3 cellular contexts compared by ENCODE assay signal in genomic region chr7:79874797-79875196, GRCh38.
TF ChIP-seq lines count a peak whose summit lies in the region.

No MANE protein-coding gene starts in this region.

TF ChIP-seq in A549, 52 proteins besides CTCF, POLR2A, EP300 and RAD21:
- TF ChIP-seq ZFP36 (IDR thresholded peaks at IDR 0.05; ENCODE audit: borderline replicate concordance, partially characterized antibody) (no peak), NPAS2 (CRISPR knock-in tag; IDR thresholded peaks at IDR 0.05; ENCODE audit: borderline replicate concordance) (no peak), ATOH8 (CRISPR knock-in tag; IDR thresholded peaks at IDR 0.05; ENCODE audit: low read depth) (no peak), MAFK (IDR thresholded peaks at IDR 0.05; ENCODE audit: partially characterized antibody) (peak; percentile 89)

TF ChIP-seq in IMR-90, 13 proteins besides CTCF, POLR2A, EP300 and RAD21:
- no peak for TF ChIP-seq NFE2L2 (IDR thresholded peaks at IDR 0.05; ENCODE audit: low read depth, low read length)
- no peak for TF ChIP-seq CEBPB (IDR thresholded peaks at IDR 0.05; ENCODE audit: low read depth, low read length)
- peak; percentile 95 for TF ChIP-seq MAFK (IDR thresholded peaks at IDR 0.05; ENCODE audit: low read depth, low read length)
- TF ChIP-seq MXI1 (IDR thresholded peaks at IDR 0.05; ENCODE audit: borderline replicate concordance, low read depth, low read length), result no peak
- no peak for TF ChIP-seq RFX5 (IDR thresholded peaks at IDR 0.05; ENCODE audit: low read depth, low read length)
- TF ChIP-seq FOS (IDR thresholded peaks at IDR 0.05; ENCODE audit: low read depth, low read length), result no peak
- no peak for TF ChIP-seq RCOR1 (IDR thresholded peaks at IDR 0.05; ENCODE audit: insufficient replicate concordance, low read length)
- TF ChIP-seq, protein P1, sequence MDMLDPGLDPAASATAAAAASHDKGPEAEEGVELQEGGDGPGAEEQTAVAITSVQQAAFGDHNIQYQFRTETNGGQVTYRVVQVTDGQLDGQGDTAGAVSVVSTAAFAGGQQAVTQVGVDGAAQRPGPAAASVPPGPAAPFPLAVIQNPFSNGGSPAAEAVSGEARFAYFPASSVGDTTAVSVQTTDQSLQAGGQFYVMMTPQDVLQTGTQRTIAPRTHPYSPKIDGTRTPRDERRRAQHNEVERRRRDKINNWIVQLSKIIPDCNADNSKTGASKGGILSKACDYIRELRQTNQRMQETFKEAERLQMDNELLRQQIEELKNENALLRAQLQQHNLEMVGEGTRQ (IDR thresholded peaks at IDR 0.05; ENCODE audit: low read depth, low read length), result no peak

TF ChIP-seq in H1, 55 proteins besides CTCF, POLR2A, EP300 and RAD21:
- TF ChIP-seq SIN3A (conservative IDR thresholded peaks at IDR 0.05 in 1 of 2, IDR thresholded peaks at IDR 0.05 in 1 of 2; ENCODE audit: low read depth in 1 of 2, low read length in 2 of 2) (no peak), SP2 (IDR thresholded peaks at IDR 0.05; ENCODE audit: low read length) (no peak), CREB1 (IDR thresholded peaks at IDR 0.05) (no peak), E2F6 (IDR thresholded peaks at IDR 0.05) (no peak), MAFK (IDR thresholded peaks at IDR 0.05; ENCODE audit: low read depth, low read length) (peak; percentile 48; the same call in 1 of the 2 replicates), NANOG (IDR thresholded peaks at IDR 0.05; ENCODE audit: insufficient read depth, low read depth, low read length, poor library complexity, severe bottlenecking) (no peak), SUZ12 (IDR thresholded peaks at IDR 0.05; ENCODE audit: low read length) (no peak)
- TF ChIP-seq, protein P2, sequence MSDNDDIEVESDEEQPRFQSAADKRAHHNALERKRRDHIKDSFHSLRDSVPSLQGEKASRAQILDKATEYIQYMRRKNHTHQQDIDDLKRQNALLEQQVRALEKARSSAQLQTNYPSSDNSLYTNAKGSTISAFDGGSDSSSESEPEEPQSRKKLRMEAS (IDR thresholded peaks at IDR 0.05), result no peak
